In the genomic region with DNA sequence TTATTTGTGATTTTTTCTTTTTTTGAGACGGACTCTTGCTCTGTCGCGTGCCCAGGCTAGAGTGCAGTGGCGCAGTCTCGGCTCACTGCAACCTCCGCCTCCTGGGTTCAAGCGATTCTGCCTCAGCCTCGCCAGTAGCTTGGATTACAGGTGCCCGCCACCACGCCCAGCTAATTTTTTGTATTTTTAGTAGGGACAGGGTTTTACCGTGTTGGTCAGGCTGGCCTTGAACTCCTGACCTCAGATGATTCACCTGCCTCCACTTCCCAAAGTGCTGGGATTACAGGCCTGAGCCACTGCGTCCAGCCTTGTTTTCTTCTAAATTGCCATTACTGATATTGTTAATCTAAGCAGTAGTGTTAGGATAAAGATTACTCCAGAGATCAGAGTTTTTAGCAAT, we compare ENCODE assay signal across 8 cellular contexts. TPM values are rescaled to one million over a fixed set of nuclear protein-coding genes. Genes with fewer than 3 reads are reported as not detected.
DNase-seq lines count a peak whose midpoint lies in the region; ATAC-seq and TF ChIP-seq lines count a peak whose summit lies in the region.
"Not testable (repeated sequence)": the region's sequence is repeated elsewhere in the genome, so short reads cannot be mapped to it uniquely, and the experiment has no call there.

No MANE protein-coding gene starts in this region.

- peak overlapping the region; percentile 13; the same call in 1 of the 2 replicates for H3K9ac ChIP-seq in OCI-LY3 (ENCODE audit: low read length)
- peak overlapping the region; percentile 50 for H3K9ac ChIP-seq in mucosa of stomach (ENCODE audit: low read length)

- in situ Hi-C loops in gastrocnemius medialis (cut with MboI; ENCODE audit: low sequenced_read_pairs in 4 of 4): loop anchor here in 2 of 4 donors (25.0 kb wide), 1 partner anchor 1191 kb away; the partner anchor contains the start of gene IL6ST (in 2 of the 2)

- not testable (repeated sequence) for TF ChIP-seq POLR2A in gastrocnemius medialis (IDR thresholded peaks at IDR 0.05); uterus (IDR thresholded peaks at IDR 0.05)

- TF ChIP-seq CTCF in GM12864 (IDR thresholded peaks at IDR 0.05; ENCODE audit: low read depth, low read length, missing control alignments); OCI-LY3 (IDR thresholded peaks at IDR 0.05; ENCODE audit: low read depth, low read length); choroid plexus epithelial cell (conservative IDR thresholded peaks at IDR 0.05; ENCODE audit: low read depth, low read length); glutamatergic neuron (IDR thresholded peaks at IDR 0.05; ENCODE audit: partially characterized antibody, unreplicated experiment); gastrocnemius medialis (IDR thresholded peaks at IDR 0.05 in 4 of 5, conservative IDR thresholded peaks at IDR 0.05 in 1 of 5); uterus (IDR thresholded peaks at IDR 0.05): not testable (repeated sequence)

- H3K36me3 ChIP-seq in OCI-LY3 (replicated peaks; ENCODE audit: low read depth, low read length): peaks cover 52% of the 10 kb centered on the region
- H3K36me3 ChIP-seq in mucosa of stomach (ENCODE audit: control insufficient read depth, insufficient read depth, low read length); gastrocnemius medialis; uterus: not testable (repeated sequence)

- peak overlapping the region; percentile 90 for H3K4me3 Mint-ChIP-seq in activated T-cell treated with anti-CD3 and anti-CD28 coated beads, Interleukin-2, amount 50 U/mL, for 4 hours
- peak overlapping the region; percentile 67 for H3K4me3 Mint-ChIP-seq in glutamatergic neuron (ENCODE audit: unreplicated experiment)

- ATAC-seq in activated T-cell treated with anti-CD3 and anti-CD28 coated beads, Interleukin-2, amount 50 U/mL, for 4 hours; gastrocnemius medialis: not testable (repeated sequence)

- peak overlapping the region; percentile 84 for H3K4me2 ChIP-seq in OCI-LY3 (ENCODE audit: low read length)

- peaks cover 38% of the 10 kb centered on the region for H3K4me1 ChIP-seq in OCI-LY3 (ENCODE audit: low read length)
- H3K4me1 ChIP-seq in mucosa of stomach (ENCODE audit: control insufficient read depth, insufficient read depth, low read length): peaks cover 26% of the 10 kb centered on the region
- H3K4me1 ChIP-seq in gastrocnemius medialis: peaks cover 63 to 65% of the 10 kb centered on the region in 2 donors
- not testable (repeated sequence) for H3K4me1 ChIP-seq in uterus

- H4K20me1 ChIP-seq in OCI-LY3 (ENCODE audit: insufficient read depth, low read length): peaks cover 73% of the 10 kb centered on the region

- peaks cover 43% of the 10 kb centered on the region for H3K36me3 Mint-ChIP-seq in activated T-cell treated with anti-CD3 and anti-CD28 coated beads, Interleukin-2, amount 50 U/mL, for 4 hours (ENCODE audit: insufficient read depth)
- H3K36me3 Mint-ChIP-seq in glutamatergic neuron (ENCODE audit: unreplicated experiment): not testable (repeated sequence)

- H2AFZ ChIP-seq in OCI-LY3 (ENCODE audit: low read depth, low read length): not testable (repeated sequence)

- not testable (repeated sequence) for H3K27ac ChIP-seq in OCI-LY3 (ENCODE audit: low read length)
- H3K27ac ChIP-seq in gastrocnemius medialis (peak overlapping the region in 3 of 4 donors; percentile 56 to 100 (median 100)), uterus (peak overlapping the region in 1 of 2 donors; percentile 38)

- not testable (repeated sequence) for H3K9me3 ChIP-seq in OCI-LY3 (ENCODE audit: insufficient read depth, low read length); mucosa of stomach (ENCODE audit: control insufficient read depth, low read length); gastrocnemius medialis; uterus

- not testable (repeated sequence) for H3K27ac Mint-ChIP-seq in glutamatergic neuron (ENCODE audit: unreplicated experiment)

- H3K27me3 ChIP-seq in OCI-LY3 (ENCODE audit: low read depth, low read length); mucosa of stomach (ENCODE audit: control insufficient read depth, insufficient read depth, low read length); gastrocnemius medialis; uterus: not testable (repeated sequence)

- H3K9me3 Mint-ChIP-seq in activated T-cell treated with anti-CD3 and anti-CD28 coated beads, Interleukin-2, amount 50 U/mL, for 4 hours; glutamatergic neuron (ENCODE audit: unreplicated experiment): not testable (repeated sequence)

- intact Hi-C loops in gastrocnemius medialis (cut with DNase I; ENCODE audit: low total_unique reads); uterus (cut with DNase I; ENCODE audit: low total_unique reads): not testable (repeated sequence)

- H3K4me3 ChIP-seq in GM12864 (ENCODE audit: low read depth, low read length) (peak overlapping the region; percentile 41), OCI-LY3 (ENCODE audit: low read length) (peak overlapping the region; percentile 98), choroid plexus epithelial cell (ENCODE audit: low read depth, low read length) (peak overlapping the region; percentile 37), gastrocnemius medialis (peak overlapping the region; percentile 84 to 99 (median 92)), uterus (peak overlapping the region; percentile 15 to 99)
- not testable (repeated sequence) for H3K4me3 ChIP-seq in mucosa of stomach (ENCODE audit: low read length)

- H3K4me1 Mint-ChIP-seq in activated T-cell treated with anti-CD3 and anti-CD28 coated beads, Interleukin-2, amount 50 U/mL, for 4 hours (ENCODE audit: low read depth): peaks cover 57% of the 10 kb centered on the region
- H3K4me1 Mint-ChIP-seq in glutamatergic neuron (ENCODE audit: low read depth, unreplicated experiment): peaks cover 23% of the 10 kb centered on the region

- not testable (repeated sequence) for DNase-seq in GM12864 (ENCODE audit: low read depth); activated T-cell treated with anti-CD3 and anti-CD28 coated beads, Interleukin-2, amount 50 U/mL, for 4 hours; choroid plexus epithelial cell (ENCODE audit: low read depth); glutamatergic neuron; gastrocnemius medialis; uterus

- H3K27me3 Mint-ChIP-seq in activated T-cell treated with anti-CD3 and anti-CD28 coated beads, Interleukin-2, amount 50 U/mL, for 4 hours (ENCODE audit: low read depth); glutamatergic neuron (ENCODE audit: unreplicated experiment): not testable (repeated sequence)

- H3K79me2 ChIP-seq in OCI-LY3 (ENCODE audit: low read length): peaks cover 95% of the 10 kb centered on the region

RNA-seq across cellular contexts. Expression of gene GPBP1, which starts 4.4 kb away (rescaled TPM):
- total RNA-seq in activated T-cell treated with anti-CD3 and anti-CD28 coated beads, Interleukin-2, amount 50 U/mL, for 4 hours: 10 to 100 TPM; 51.4 to 62.0 (median 58.7) TPM
- total RNA-seq in glutamatergic neuron (ENCODE audit: unreplicated experiment): 81.3 TPM
- total RNA-seq in gastrocnemius medialis: 10 to 100 TPM; 40.4 to 58.0 (median 50.5) TPM
- 100 to 1,000 TPM in 2 of 4 donors, 10 to 100 TPM in 2; 53.5 to 171 (median 99.6) TPM for total RNA-seq in uterus
